Comparison of ENCODE assay signal across 17 cellular contexts in the genomic region with DNA sequence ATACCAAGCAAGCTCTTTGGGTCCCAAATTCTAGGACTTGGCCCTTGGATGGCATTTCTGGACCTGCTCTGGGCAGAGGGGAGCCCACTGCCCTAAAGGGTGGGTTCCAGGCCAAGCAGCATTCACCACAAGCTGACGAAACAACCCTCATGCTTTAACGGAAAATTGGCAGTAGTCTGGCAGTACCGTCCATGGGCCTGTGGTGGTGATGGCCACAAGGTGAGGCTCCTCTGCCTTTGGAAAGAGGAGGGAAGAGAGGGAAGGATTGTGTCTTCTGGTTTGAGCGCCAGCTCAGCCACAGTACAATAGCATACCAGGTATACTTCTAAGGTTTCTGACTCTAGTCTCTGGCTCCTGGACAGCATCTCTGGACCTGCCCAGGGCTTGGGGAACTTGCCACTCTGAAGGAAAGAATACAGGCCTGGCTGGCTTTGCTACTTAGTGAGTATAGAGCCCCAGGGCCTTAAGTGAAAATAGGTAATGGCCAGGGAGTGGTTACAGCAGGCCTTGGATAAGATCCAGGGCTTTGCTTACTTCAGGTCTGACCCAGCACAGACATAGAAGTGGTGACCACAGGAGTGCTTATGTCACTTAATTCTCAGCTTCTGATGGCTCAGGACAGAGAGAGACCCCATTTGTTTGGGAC.
"Had no signal": no experiment of that assay in that cellular context is flagged by ENCODE, and none has a peak within 500 bp of the region (broad histone marks: within the 10 kb centered on the region; RNA-seq: fewer than 3 reads in every experiment).

No MANE protein-coding gene starts in this region.

- H3K36me3 Mint-ChIP-seq: activated naive CD4-positive, alpha-beta T cell treated with anti-CD3 and anti-CD28 coated beads, Interleukin-2, amount 50 U/mL, for 24 hours; mesothelial cell of epicardium; natural killer cell treated with Interleukin-12 subunit alpha and Interleukin-12 subunit beta and Interleukin-15 and Interleukin-18, amount 100 ng/mL, for 72 hours had no signal

- H3K27me3 Mint-ChIP-seq: activated B cell treated with CpG ODN at 0.5 μM for 24 hours; activated CD4-positive, alpha-beta memory T cell treated with anti-CD3 and anti-CD28 coated beads, Interleukin-2, amount 10 ng/mL, durations not matched to agents 7 days and 5 days; activated naive CD4-positive, alpha-beta T cell treated with anti-CD3 and anti-CD28 coated beads, Interleukin-2, amount 50 U/mL, for 24 hours; natural killer cell treated with Interleukin-12 subunit alpha and Interleukin-12 subunit beta and Interleukin-15 and Interleukin-18, amount 100 ng/mL, for 72 hours had no signal

- H3K4me1 Mint-ChIP-seq: activated B cell treated with CpG ODN at 0.5 μM for 24 hours; activated CD4-positive, alpha-beta memory T cell treated with anti-CD3 and anti-CD28 coated beads, Interleukin-2, amount 10 ng/mL, durations not matched to agents 7 days and 5 days; activated naive CD4-positive, alpha-beta T cell treated with anti-CD3 and anti-CD28 coated beads, Interleukin-2, amount 50 U/mL, for 24 hours; mesothelial cell of epicardium had no signal

- H3K79me2 ChIP-seq: hepatocyte had no signal

- H3K9me3 ChIP-seq: ascending aorta, sigmoid colon, spleen had no signal

- H3K4me2 ChIP-seq: hepatocyte had no signal

- ATAC-seq: left colon; natural killer cell treated with Interleukin-12 subunit alpha and Interleukin-12 subunit beta and Interleukin-15 and Interleukin-18, amount 100 ng/mL, for 72 hours had no signal

- H2AFZ ChIP-seq: hepatocyte had no signal

- H3K27ac Mint-ChIP-seq: activated B cell treated with CpG ODN at 0.5 μM for 24 hours; activated CD4-positive, alpha-beta memory T cell treated with anti-CD3 and anti-CD28 coated beads, Interleukin-2, amount 10 ng/mL, durations not matched to agents 7 days and 5 days; activated naive CD4-positive, alpha-beta T cell treated with anti-CD3 and anti-CD28 coated beads, Interleukin-2, amount 50 U/mL, for 24 hours; mesothelial cell of epicardium; natural killer cell treated with Interleukin-12 subunit alpha and Interleukin-12 subunit beta and Interleukin-15 and Interleukin-18, amount 100 ng/mL, for 72 hours; T-helper 2 cell treated with Interferon-gamma antibody and Interleukin-4, amounts not matched to agents 5 μg/mL and 100 μg/mL, for 36 hours had no signal

- H3K4me3 ChIP-seq: ascending aorta, hepatocyte, lung, sigmoid colon, spleen had no signal

- H3K4me1 ChIP-seq: ascending aorta, sigmoid colon, spleen had no signal

- H3K36me3 ChIP-seq: ascending aorta, sigmoid colon, spleen had no signal

- H3K4me3 Mint-ChIP-seq: activated B cell treated with CpG ODN at 0.5 μM for 24 hours; activated CD4-positive, alpha-beta memory T cell treated with anti-CD3 and anti-CD28 coated beads, Interleukin-2, amount 10 ng/mL, durations not matched to agents 7 days and 5 days; activated naive CD4-positive, alpha-beta T cell treated with anti-CD3 and anti-CD28 coated beads, Interleukin-2, amount 50 U/mL, for 24 hours; mesothelial cell of epicardium; natural killer cell treated with Interleukin-12 subunit alpha and Interleukin-12 subunit beta and Interleukin-15 and Interleukin-18, amount 100 ng/mL, for 72 hours; T-helper 2 cell treated with Interferon-gamma antibody and Interleukin-4, amounts not matched to agents 5 μg/mL and 100 μg/mL, for 36 hours had no signal

- DNase-seq: activated B cell treated with CpG ODN at 0.5 μM for 24 hours; activated CD4-positive, alpha-beta memory T cell treated with anti-CD3 and anti-CD28 coated beads, Interleukin-2, amount 10 ng/mL, durations not matched to agents 7 days and 5 days; activated CD4-positive, alpha-beta T cell treated with anti-CD3 and anti-CD28 coated beads for 4 hours; activated T-cell treated with anti-CD3 and anti-CD28 coated beads, Interleukin-2, amount 50 U/mL, for 1 hour; effector CD8-positive, alpha-beta T cell; left colon; occipital lobe; sigmoid colon; spleen; stimulated activated naive CD4-positive, alpha-beta T cell had no signal

- H3K9me3 Mint-ChIP-seq: activated B cell treated with CpG ODN at 0.5 μM for 24 hours; activated CD4-positive, alpha-beta memory T cell treated with anti-CD3 and anti-CD28 coated beads, Interleukin-2, amount 10 ng/mL, durations not matched to agents 7 days and 5 days; activated naive CD4-positive, alpha-beta T cell treated with anti-CD3 and anti-CD28 coated beads, Interleukin-2, amount 50 U/mL, for 24 hours; mesothelial cell of epicardium; T-helper 2 cell treated with Interferon-gamma antibody and Interleukin-4, amounts not matched to agents 5 μg/mL and 100 μg/mL, for 36 hours had no signal

- H3K27ac ChIP-seq: ascending aorta, hepatocyte, sigmoid colon, spleen had no signal

- H3K27me3 ChIP-seq: ascending aorta, hepatocyte, sigmoid colon, spleen had no signal
